ENCODE assay signal across 21 cellular contexts in genomic region chr2:27854224-27854623, GRCh38.
"Had no signal": no experiment of that assay in that cellular context is flagged by ENCODE, and none has a peak within 500 bp of the region (broad histone marks: within the 10 kb centered on the region; RNA-seq: fewer than 3 reads in every experiment).

No MANE protein-coding gene starts in this region.

- H3K36me3 ChIP-seq: brain microvascular endothelial cell, ovary, sigmoid colon, spleen, thoracic aorta had no signal

- H3K27ac ChIP-seq: brain microvascular endothelial cell, coronary artery, ovary, sigmoid colon, spleen, thoracic aorta had no signal

- H3K4me3 Mint-ChIP-seq: activated CD8-positive, alpha-beta T cell treated with anti-CD3 and anti-CD28 coated beads for 36 hours; activated naive CD4-positive, alpha-beta T cell treated with anti-CD3 and anti-CD28 coated beads, Interleukin-2, amount 10 ng/mL, durations not matched to agents 7 days and 5 days; activated naive CD8-positive, alpha-beta T cell treated with anti-CD3 and anti-CD28 coated beads, Interleukin-2, amount 50 U/mL, for 24 hours; memory B cell; naive thymus-derived CD8-positive, alpha-beta T cell; stimulated activated memory B cell treated with anti-CD40 and anti-IgM and Interleukin-4, amounts not matched to agents 10 μg/mL and 1 μg/mL and 100 μg/mL, for 72 hours had no signal

- H3K27me3 ChIP-seq: brain microvascular endothelial cell, ovary, sigmoid colon, spleen had no signal

- H3K27ac Mint-ChIP-seq: activated CD8-positive, alpha-beta T cell treated with anti-CD3 and anti-CD28 coated beads for 36 hours; activated naive CD4-positive, alpha-beta T cell treated with anti-CD3 and anti-CD28 coated beads, Interleukin-2, amount 10 ng/mL, durations not matched to agents 7 days and 5 days; activated naive CD8-positive, alpha-beta T cell treated with anti-CD3 and anti-CD28 coated beads, Interleukin-2, amount 50 U/mL, for 24 hours; memory B cell; naive thymus-derived CD8-positive, alpha-beta T cell; stimulated activated memory B cell treated with anti-CD40 and anti-IgM and Interleukin-4, amounts not matched to agents 10 μg/mL and 1 μg/mL and 100 μg/mL, for 72 hours had no signal

- ATAC-seq: activated CD8-positive, alpha-beta T cell treated with anti-CD3 and anti-CD28 coated beads for 36 hours; activated naive CD8-positive, alpha-beta T cell treated with anti-CD3 and anti-CD28 coated beads, Interleukin-2, amount 50 U/mL, for 24 hours; left ventricle myocardium superior; naive thymus-derived CD8-positive, alpha-beta T cell; stimulated activated memory B cell treated with anti-CD40 and anti-IgM and Interleukin-4, amounts not matched to agents 10 μg/mL and 1 μg/mL and 100 μg/mL, for 72 hours had no signal

- DNase-seq: activated CD4-positive, alpha-beta T cell treated with anti-CD3 and anti-CD28 coated beads for 48 hours; activated CD4-positive, CD25-positive, alpha-beta regulatory T cell; activated CD8-positive, alpha-beta T cell treated with anti-CD3 and anti-CD28 coated beads for 36 hours; activated naive CD4-positive, alpha-beta T cell treated with anti-CD3 and anti-CD28 coated beads, Interleukin-2, amount 10 ng/mL, durations not matched to agents 7 days and 5 days; activated naive CD8-positive, alpha-beta T cell treated with anti-CD3 and anti-CD28 coated beads, Interleukin-2, amount 50 U/mL, for 24 hours; activated T-cell treated with anti-CD3 and anti-CD28 coated beads, Interleukin-2, amount 50 U/mL, for 1 hour; anterior cingulate cortex; brain microvascular endothelial cell; central memory CD4-positive, alpha-beta T cell; left ventricle myocardium superior; naive thymus-derived CD8-positive, alpha-beta T cell; ovary; sigmoid colon; spleen; stimulated activated CD4-positive, alpha-beta T cell treated with anti-CD3 and anti-CD28 coated beads, Interleukin-4, amount 100 ng/mL, for 4 hours; T-helper 1 cell; T-helper 9 cell had no signal

- H3K4me3 ChIP-seq: coronary artery, ovary, sigmoid colon, spleen, thoracic aorta had no signal

- H3K9me3 ChIP-seq: ovary, sigmoid colon, thoracic aorta had no signal

- H3K27me3 Mint-ChIP-seq: activated CD8-positive, alpha-beta T cell treated with anti-CD3 and anti-CD28 coated beads for 36 hours; activated naive CD4-positive, alpha-beta T cell treated with anti-CD3 and anti-CD28 coated beads, Interleukin-2, amount 10 ng/mL, durations not matched to agents 7 days and 5 days; activated naive CD8-positive, alpha-beta T cell treated with anti-CD3 and anti-CD28 coated beads, Interleukin-2, amount 50 U/mL, for 24 hours; memory B cell; naive thymus-derived CD8-positive, alpha-beta T cell; stimulated activated memory B cell treated with anti-CD40 and anti-IgM and Interleukin-4, amounts not matched to agents 10 μg/mL and 1 μg/mL and 100 μg/mL, for 72 hours had no signal

- H3K4me1 Mint-ChIP-seq: activated naive CD4-positive, alpha-beta T cell treated with anti-CD3 and anti-CD28 coated beads, Interleukin-2, amount 10 ng/mL, durations not matched to agents 7 days and 5 days; memory B cell; stimulated activated memory B cell treated with anti-CD40 and anti-IgM and Interleukin-4, amounts not matched to agents 10 μg/mL and 1 μg/mL and 100 μg/mL, for 72 hours had no signal
